ENCODE assay signal across 8 cellular contexts in the genomic region with DNA sequence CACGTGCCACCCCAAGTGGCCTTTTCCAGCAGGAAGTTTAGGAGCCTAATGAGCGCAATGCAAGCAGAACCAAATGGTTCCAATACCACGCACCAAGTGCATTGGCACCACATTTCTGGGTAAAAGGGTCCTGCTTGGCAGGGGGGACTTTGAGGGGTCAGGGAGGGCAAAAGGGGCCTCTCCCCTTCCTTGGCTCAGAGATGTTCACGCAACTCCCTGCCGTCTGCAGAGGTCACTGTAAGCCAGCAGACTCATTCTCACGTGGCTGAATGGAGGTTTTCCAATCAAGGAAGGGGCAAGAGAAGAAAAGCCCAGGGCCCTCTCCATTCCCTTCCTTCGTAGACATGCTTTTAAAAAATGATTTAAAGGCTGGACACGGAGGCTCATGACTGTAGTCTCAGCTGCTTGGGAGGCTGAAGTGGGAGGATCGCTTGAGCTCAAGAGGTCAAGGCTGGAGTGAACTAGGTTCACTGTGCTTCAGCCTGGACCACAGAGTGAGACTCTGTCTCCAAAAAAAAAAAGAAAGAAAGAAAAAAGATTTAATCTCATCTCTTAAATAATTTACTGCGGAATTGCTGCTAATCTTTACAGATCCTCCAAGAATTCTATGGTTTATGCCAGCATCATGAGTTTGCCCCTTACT.
A peak's percentile ranks its signal among the peaks of the same experiment; 100 is the strongest.
DNase-seq lines count a peak whose midpoint lies in the region; ATAC-seq and TF ChIP-seq lines count a peak whose summit lies in the region.

No MANE protein-coding gene starts in this region.

- peaks cover 14 to 30% of the 10 kb centered on the region in 2 donors for H3K4me1 Mint-ChIP-seq in effector memory CD8-positive, alpha-beta T cell (ENCODE audit: low read depth in 2 of 2)
- peaks cover 23% of the 10 kb centered on the region for H3K4me1 Mint-ChIP-seq in stimulated activated effector memory CD8-positive, alpha-beta T cell treated with anti-CD3 and anti-CD28 coated beads, Interleukin-12 subunit alpha, Interleukin-12 subunit beta, amount 100 ng/mL, for 72 hours

- H3K9me3 Mint-ChIP-seq in effector memory CD8-positive, alpha-beta T cell, result no peaks in the 10 kb centered on the region
- no peaks in the 10 kb centered on the region for H3K9me3 Mint-ChIP-seq in stimulated activated effector memory CD8-positive, alpha-beta T cell treated with anti-CD3 and anti-CD28 coated beads, Interleukin-12 subunit alpha, Interleukin-12 subunit beta, amount 100 ng/mL, for 72 hours

- DNase-seq in heart right ventricle (peak in 1 of 2 donors; percentile 22), left ventricle myocardium superior (no peak), RKO (ENCODE audit: low spot score) (peak; percentile 50), NCI-H2107 treated with DMSO at 0.1 percent for 48 hours (lab: John Stamatoyannopoulos, UW; ENCODE audit: unreplicated experiment) (no peak)
- DNase-seq in effector memory CD8-positive, alpha-beta T cell, result no peak
- DNase-seq in stimulated activated effector memory CD8-positive, alpha-beta T cell treated with anti-CD3 and anti-CD28 coated beads, Interleukin-12 subunit alpha, Interleukin-12 subunit beta, amount 100 ng/mL, for 72 hours (ENCODE audit: low spot score in 2 of 2), result peak in 1 of 2 donors; percentile 52

- ATAC-seq in heart right ventricle, result no peak
- ATAC-seq in left ventricle myocardium superior, result no peak
- ATAC-seq in effector memory CD8-positive, alpha-beta T cell (replicated peaks), result no peak
- no peak for ATAC-seq in stimulated activated effector memory CD8-positive, alpha-beta T cell treated with anti-CD3 and anti-CD28 coated beads, Interleukin-12 subunit alpha, Interleukin-12 subunit beta, amount 100 ng/mL, for 72 hours
- no peak for ATAC-seq in HG03442 (IDR thresholded peaks at IDR 0.05; ENCODE audit: unreplicated experiment)
- no peak for ATAC-seq in HG02642 (IDR thresholded peaks at IDR 0.05; ENCODE audit: poor library complexity, unreplicated experiment)

- H3K9me3 ChIP-seq in heart right ventricle, result no peaks in the 10 kb centered on the region

- 64 to 67% methylated on average over 10 of the region's 10 CpGs for WGBS in heart right ventricle, 2 donors

- H3K4me3 ChIP-seq in heart right ventricle, result no peak overlapping the region

- intact Hi-C loops in heart right ventricle (cut with DNase I) (loop anchor here (2.0 to 10.0 kb wide), 14 partner anchors 48 to 358 kb away; no protein-coding TSS in a partner anchor), left ventricle myocardium superior (cut with micrococcal nuclease) (loop anchor here (10.0 kb wide), 1 partner anchor 355 kb away; no protein-coding TSS in a partner anchor)

- peak in 7 of 9 donors; percentile 14 to 54 (median 41) for TF ChIP-seq CTCF in heart right ventricle (IDR thresholded peaks at IDR 0.05)

- H3K27me3 ChIP-seq in heart right ventricle, result no peaks in the 10 kb centered on the region

- no peaks in the 10 kb centered on the region for H3K27me3 Mint-ChIP-seq in effector memory CD8-positive, alpha-beta T cell

- H3K27ac Mint-ChIP-seq in effector memory CD8-positive, alpha-beta T cell, result peak overlapping the region; percentile 90 to 95
- no peak overlapping the region for H3K27ac Mint-ChIP-seq in stimulated activated effector memory CD8-positive, alpha-beta T cell treated with anti-CD3 and anti-CD28 coated beads, Interleukin-12 subunit alpha, Interleukin-12 subunit beta, amount 100 ng/mL, for 72 hours

- H3K27ac ChIP-seq in heart right ventricle, result no peak overlapping the region

- H3K4me1 ChIP-seq in heart right ventricle, result peaks cover 0 to 32% (median 17%) of the 10 kb centered on the region in 9 donors

- H3K36me3 Mint-ChIP-seq in effector memory CD8-positive, alpha-beta T cell (ENCODE audit: insufficient read depth), result peaks cover 10% of the 10 kb centered on the region
- peaks cover 4% of the 10 kb centered on the region for H3K36me3 Mint-ChIP-seq in stimulated activated effector memory CD8-positive, alpha-beta T cell treated with anti-CD3 and anti-CD28 coated beads, Interleukin-12 subunit alpha, Interleukin-12 subunit beta, amount 100 ng/mL, for 72 hours

- peak overlapping the region; percentile 75 to 81 for H3K4me3 Mint-ChIP-seq in effector memory CD8-positive, alpha-beta T cell
- peak overlapping the region; percentile 70 for H3K4me3 Mint-ChIP-seq in stimulated activated effector memory CD8-positive, alpha-beta T cell treated with anti-CD3 and anti-CD28 coated beads, Interleukin-12 subunit alpha, Interleukin-12 subunit beta, amount 100 ng/mL, for 72 hours

- peaks cover 0 to 22% (median 0%) of the 10 kb centered on the region in 9 donors for H3K36me3 ChIP-seq in heart right ventricle
